Comparison of ENCODE assay signal across 13 cellular contexts in the genomic region with DNA sequence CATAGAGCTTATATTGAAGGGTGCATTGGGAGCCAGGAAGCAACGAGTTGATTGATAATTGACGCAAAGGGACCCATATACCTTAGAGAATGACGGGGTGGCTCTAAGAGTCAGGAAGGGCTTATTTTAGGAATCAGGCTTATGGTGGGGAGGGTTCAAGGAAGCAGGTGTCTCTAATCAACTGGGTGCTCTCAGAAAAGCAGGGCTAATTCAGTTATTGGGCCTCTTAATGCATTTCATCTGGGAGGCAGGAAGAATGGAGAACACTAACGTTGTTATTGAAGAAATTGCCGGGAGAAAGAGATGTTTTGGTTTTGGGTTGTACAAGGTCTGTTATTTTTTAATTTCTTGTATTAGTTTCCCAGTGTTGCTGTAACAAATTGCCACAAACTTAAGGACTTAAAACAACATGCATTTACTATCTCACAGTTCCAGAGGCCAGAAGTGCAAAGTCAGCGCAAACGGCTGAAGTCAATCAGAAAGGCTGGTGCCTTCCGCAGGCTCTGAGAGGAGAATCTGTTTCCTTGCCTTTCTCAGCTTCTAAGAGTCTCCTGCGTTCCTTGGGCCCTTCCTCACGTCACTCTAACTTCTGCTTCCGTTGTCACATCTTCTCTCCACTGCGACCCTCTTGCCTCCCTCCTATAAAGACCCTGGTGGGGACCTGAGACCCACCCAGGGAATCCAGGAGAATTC.
DNase-seq lines count a peak whose midpoint lies in the region; ATAC-seq and TF ChIP-seq lines count a peak whose summit lies in the region.
"Had no signal": no experiment of that assay in that cellular context is flagged by ENCODE, and none has a peak within 500 bp of the region (broad histone marks: within the 10 kb centered on the region; RNA-seq: fewer than 3 reads in every experiment).

No MANE protein-coding gene starts in this region.

- no peaks in the 10 kb centered on the region for H3K9me3 Mint-ChIP-seq in Caco-2 (ENCODE audit: unreplicated experiment)
- peaks cover 0 to 6% (median 0%) of the 10 kb centered on the region in 5 experiments for H3K9me3 Mint-ChIP-seq in brain
- H3K9me3 Mint-ChIP-seq in neural crest cell = peaks cover 2% of the 10 kb centered on the region
- H3K9me3 Mint-ChIP-seq: CD4-positive, alpha-beta T cell had no signal

- TF ChIP-seq CTCF in Caco-2 (IDR thresholded peaks at IDR 0.05; ENCODE audit: insufficient read depth in 1 of 2, low read depth in 1 of 2, low read length in 1 of 2, severe bottlenecking in 1 of 2, unreplicated experiment in 1 of 2) (no peak), brain (conservative IDR thresholded peaks at IDR 0.05) (no peak), neural crest cell (conservative IDR thresholded peaks at IDR 0.05) (no peak)

- H3K9me3 ChIP-seq in Caco-2 = no peaks in the 10 kb centered on the region
- H3K9me3 ChIP-seq: testis had no signal

- H3K27me3 ChIP-seq in Caco-2 (replicated peaks; ENCODE audit: control insufficient read depth, insufficient read depth, low read length) = no peaks in the 10 kb centered on the region
- H3K27me3 ChIP-seq: cardiac muscle cell, testis had no signal

- DNase-seq in Caco-2 (no peak), neural crest cell (ENCODE audit: low read depth, low spot score) (no peak), UCSD-AML1 (lab: John Stamatoyannopoulos, UW; ENCODE audit: unreplicated experiment) (no peak), pons (ENCODE audit: low spot score) (no peak)
- DNase-seq in stimulated activated CD4-positive, alpha-beta T cell treated with anti-CD3 and anti-CD28 coated beads, Interleukin-4, amount 100 ng/mL, for 1 hour = no peak
- DNase-seq: NCI-H1417 treated with DMSO at 0.1 percent for 48 hours had no signal

- intact Hi-C loops in Caco-2 (cut with micrococcal nuclease; ENCODE audit: unreplicated experiment) = loop anchor here (1.0 kb wide), 2 partner anchors 120 to 152 kb away; no protein-coding TSS in a partner anchor

- H3K27ac Mint-ChIP-seq in Caco-2 (ENCODE audit: unreplicated experiment) (peak overlapping the region; percentile 46), brain (peak overlapping the region in 2 of 5 experiments; percentile 42 to 67), neural crest cell (ENCODE audit: unreplicated experiment) (no peak overlapping the region)
- H3K27ac Mint-ChIP-seq: activated CD8-positive, alpha-beta memory T cell treated with anti-CD3 and anti-CD28 coated beads, Interleukin-2, amount 10 ng/mL, durations not matched to agents 7 days and 5 days; CD4-positive, alpha-beta T cell had no signal

- BruUV-seq in Caco-2 (replicated peaks; lab: Mats Ljungman, UMichigan) = no TSS peak

- ATAC-seq in HG03442 (IDR thresholded peaks at IDR 0.05; ENCODE audit: unreplicated experiment) (peak; percentile 6), GM18909 (IDR thresholded peaks at IDR 0.05; ENCODE audit: poor library complexity, unreplicated experiment) (no peak)

- no peaks in the 10 kb centered on the region for H3K36me3 ChIP-seq in Caco-2 (ENCODE audit: control insufficient read depth, insufficient read depth, low read length)
- H3K36me3 ChIP-seq: cardiac muscle cell had no signal

- CTCF ChIA-PET in Caco-2 (lab: Charles Lee) = interaction anchor here (0.8 to 1.1 kb wide), 6 partner anchors 11 to 223 kb away, joined by 3 to 9 read pairs (median 6); no protein-coding TSS in a partner anchor

- no peaks in the 10 kb centered on the region for H3K27me3 Mint-ChIP-seq in Caco-2 (ENCODE audit: insufficient read depth, unreplicated experiment)
- H3K27me3 Mint-ChIP-seq in brain = no peaks in the 10 kb centered on the region
- H3K27me3 Mint-ChIP-seq in neural crest cell (ENCODE audit: low read depth) = no peaks in the 10 kb centered on the region

- H3K4me1 ChIP-seq in Caco-2 = peaks cover 3% of the 10 kb centered on the region; the same call in 1 of the 2 replicates

- H3K4me3 ChIP-seq in Caco-2 (ENCODE audit: low read depth, low read length) = no peak overlapping the region
- H3K4me3 ChIP-seq: cardiac muscle cell had no signal

- H3K36me3 Mint-ChIP-seq in Caco-2 (ENCODE audit: insufficient read depth, unreplicated experiment) = peaks cover 4% of the 10 kb centered on the region
- H3K36me3 Mint-ChIP-seq in brain = no peaks in the 10 kb centered on the region
- no peaks in the 10 kb centered on the region for H3K36me3 Mint-ChIP-seq in neural crest cell (ENCODE audit: low read depth)
- H3K36me3 Mint-ChIP-seq: activated CD8-positive, alpha-beta memory T cell treated with anti-CD3 and anti-CD28 coated beads, Interleukin-2, amount 10 ng/mL, durations not matched to agents 7 days and 5 days had no signal

- POLR2A ChIA-PET in Caco-2 (lab: Charles Lee) = no interaction called here

- peaks cover 16% of the 10 kb centered on the region for H3K4me1 Mint-ChIP-seq in Caco-2 (ENCODE audit: low read depth, unreplicated experiment)
- H3K4me1 Mint-ChIP-seq in brain = peaks cover 21% of the 10 kb centered on the region
- H3K4me1 Mint-ChIP-seq in neural crest cell = peaks cover 8% of the 10 kb centered on the region

- peak overlapping the region; percentile 59 for H3K4me3 Mint-ChIP-seq in Caco-2 (ENCODE audit: unreplicated experiment)
- H3K4me3 Mint-ChIP-seq in brain = peak overlapping the region in 4 of 5 experiments; percentile 60 to 72 (median 62)
- peak overlapping the region; percentile 5 for H3K4me3 Mint-ChIP-seq in neural crest cell
- H3K4me3 Mint-ChIP-seq: activated CD8-positive, alpha-beta memory T cell treated with anti-CD3 and anti-CD28 coated beads, Interleukin-2, amount 10 ng/mL, durations not matched to agents 7 days and 5 days; CD4-positive, alpha-beta T cell had no signal

Comparison
In these comparisons a context has a peak if more than half of its experiments do, and no peak if none do; other contexts are left out.
1. H3K4me3 Mint-ChIP-seq: peak in every context shown above with its lines; median percentile 62 in brain; 59 in Caco-2; 5 in neural crest cell.